Comparison of ENCODE assay signal across 8 cellular contexts in genomic region chr19:34173145-34173956, GRCh38. TPM values are rescaled to one million over a fixed set of nuclear protein-coding genes. Genes with fewer than 3 reads are reported as not detected.
DNase-seq lines count a peak whose midpoint lies in the region; ATAC-seq and TF ChIP-seq lines count a peak whose summit lies in the region.

No MANE protein-coding gene starts in this region.

- ATAC-seq in left lung (peak; percentile 12), HG03097 (IDR thresholded peaks at IDR 0.05; ENCODE audit: low FRiP score, unreplicated experiment) (no peak), GM21825 (IDR thresholded peaks at IDR 0.05; ENCODE audit: unreplicated experiment) (no peak)
- ATAC-seq in stimulated activated memory B cell treated with anti-CD40 and anti-IgM and Interleukin-4, amounts not matched to agents 10 μg/mL and 1 μg/mL and 100 μg/mL, for 72 hours, result no peak

- peaks cover 37 to 57% of the 10 kb centered on the region in 2 donors for H3K4me1 ChIP-seq in left lung

- CTCF ChIA-PET in Calu3 (lab: Charles Lee), result interaction anchor here (0.9 kb wide), 1 partner anchor 186 kb away, joined by 3 read pairs; no protein-coding TSS in a partner anchor

- peaks cover 60% of the 10 kb centered on the region for H3K79me2 ChIP-seq in SU-DHL-6 (ENCODE audit: insufficient read depth, low read length)

- H3F3A ChIP-seq in SU-DHL-6 (ENCODE audit: insufficient read depth), result peaks cover 30% of the 10 kb centered on the region

- peaks cover 11% of the 10 kb centered on the region for H3K27me3 Mint-ChIP-seq in Calu3 (ENCODE audit: unreplicated experiment)
- H3K27me3 Mint-ChIP-seq in stimulated activated memory B cell treated with anti-CD40 and anti-IgM and Interleukin-4, amounts not matched to agents 10 μg/mL and 1 μg/mL and 100 μg/mL, for 72 hours, result no peaks in the 10 kb centered on the region

- H3K9me3 ChIP-seq in SU-DHL-6 (ENCODE audit: insufficient read depth, low read length), result no peaks in the 10 kb centered on the region
- no peaks in the 10 kb centered on the region for H3K9me3 ChIP-seq in left lung

- no peaks in the 10 kb centered on the region for H3K9me2 ChIP-seq in SU-DHL-6 (replicated peaks; ENCODE audit: insufficient read depth, low read length)

- H3K36me3 Mint-ChIP-seq in Calu3 (ENCODE audit: insufficient read depth, unreplicated experiment), result peaks cover 50% of the 10 kb centered on the region
- H3K36me3 Mint-ChIP-seq in stimulated activated memory B cell treated with anti-CD40 and anti-IgM and Interleukin-4, amounts not matched to agents 10 μg/mL and 1 μg/mL and 100 μg/mL, for 72 hours, result peaks cover 5% of the 10 kb centered on the region

- no peaks in the 10 kb centered on the region for H3K9me3 Mint-ChIP-seq in Calu3 (ENCODE audit: low read depth, unreplicated experiment)
- no peaks in the 10 kb centered on the region for H3K9me3 Mint-ChIP-seq in stimulated activated memory B cell treated with anti-CD40 and anti-IgM and Interleukin-4, amounts not matched to agents 10 μg/mL and 1 μg/mL and 100 μg/mL, for 72 hours

- peaks cover 32% of the 10 kb centered on the region for H4K20me1 ChIP-seq in SU-DHL-6 (ENCODE audit: low read depth, low read length)

- H3K27ac Mint-ChIP-seq in Calu3 (ENCODE audit: unreplicated experiment), result peak overlapping the region; percentile 81
- H3K27ac Mint-ChIP-seq in stimulated activated memory B cell treated with anti-CD40 and anti-IgM and Interleukin-4, amounts not matched to agents 10 μg/mL and 1 μg/mL and 100 μg/mL, for 72 hours, result peak overlapping the region; percentile 99

- H2AFZ ChIP-seq in SU-DHL-6 (ENCODE audit: low read depth, low read length, severe bottlenecking), result no peak overlapping the region

- H3K4me2 ChIP-seq in SU-DHL-6 (ENCODE audit: low read depth, low read length, poor library complexity, severe bottlenecking), result peak overlapping the region; percentile 97

- peak; percentile 14 for TF ChIP-seq CTCF in Calu3 (IDR thresholded peaks at IDR 0.05; ENCODE audit: unreplicated experiment)
- no peak for TF ChIP-seq CTCF in SU-DHL-6 (IDR thresholded peaks at IDR 0.05; ENCODE audit: insufficient read depth, low read length, poor library complexity, severe bottlenecking)
- TF ChIP-seq CTCF in choroid plexus epithelial cell (conservative IDR thresholded peaks at IDR 0.05; ENCODE audit: low read depth, low read length), result no peak
- no peak for TF ChIP-seq CTCF in left lung (IDR thresholded peaks at IDR 0.05)

- intact Hi-C loops in Calu3 (cut with micrococcal nuclease; ENCODE audit: unreplicated experiment) (loop anchor here (2.0 kb wide), 1 partner anchor 45 kb away; no protein-coding TSS in a partner anchor), left lung (cut with DNase I) (no loop called here)

- H3K4me1 Mint-ChIP-seq in Calu3 (ENCODE audit: low read depth, unreplicated experiment), result peaks cover 23% of the 10 kb centered on the region
- H3K4me1 Mint-ChIP-seq in stimulated activated memory B cell treated with anti-CD40 and anti-IgM and Interleukin-4, amounts not matched to agents 10 μg/mL and 1 μg/mL and 100 μg/mL, for 72 hours, result peaks cover 60% of the 10 kb centered on the region

- H3K4me3 Mint-ChIP-seq in Calu3 (ENCODE audit: low read depth, unreplicated experiment), result peak overlapping the region; percentile 89
- peak overlapping the region; percentile 77 for H3K4me3 Mint-ChIP-seq in stimulated activated memory B cell treated with anti-CD40 and anti-IgM and Interleukin-4, amounts not matched to agents 10 μg/mL and 1 μg/mL and 100 μg/mL, for 72 hours

- H3K9ac ChIP-seq in SU-DHL-6 (ENCODE audit: low read length), result peak overlapping the region; percentile 99

- H3K36me3 ChIP-seq in SU-DHL-6 (ENCODE audit: low read length) (peaks cover 11% of the 10 kb centered on the region), left lung (no peaks in the 10 kb centered on the region)

- H3K27ac ChIP-seq in SU-DHL-6 (ENCODE audit: low read depth, low read length) (peak overlapping the region; percentile 82), left lung (peak overlapping the region; percentile 98 to 99)

- DNase-seq in Calu3, result peak; percentile 46
- peak; percentile 74 for DNase-seq in HS-27A (ENCODE audit: low read depth)
- peak; percentile 72 for DNase-seq in choroid plexus epithelial cell (ENCODE audit: low read depth)
- DNase-seq in left lung, result peak in 1 of 2 donors; percentile 41

- H3K4me3 ChIP-seq in SU-DHL-6 (ENCODE audit: insufficient read depth, low read length, poor library complexity, severe bottlenecking), result peak overlapping the region; percentile 70
- peak overlapping the region; percentile 98 for H3K4me3 ChIP-seq in choroid plexus epithelial cell (ENCODE audit: low read depth, low read length)
- peak overlapping the region; percentile 69 to 93 for H3K4me3 ChIP-seq in left lung

- BruUV-seq in Calu3 (replicated peaks; lab: Mats Ljungman, UMichigan), result TSS peak; percentile 39

- H3K27me3 ChIP-seq in SU-DHL-6 (ENCODE audit: low read length), result no peaks in the 10 kb centered on the region
- no peaks in the 10 kb centered on the region for H3K27me3 ChIP-seq in left lung

RNA-seq across cellular contexts. Expression of gene LSM14A, which starts 1.0 kb away (rescaled TPM):
- total RNA-seq in Calu3 (2022) (114 and 131 TPM in 2 replicates), left lung (100 to 1,000 TPM in 1 of 2 donors, 10 to 100 TPM in 1; 88.0 to 108 TPM)
